In the genomic region with DNA sequence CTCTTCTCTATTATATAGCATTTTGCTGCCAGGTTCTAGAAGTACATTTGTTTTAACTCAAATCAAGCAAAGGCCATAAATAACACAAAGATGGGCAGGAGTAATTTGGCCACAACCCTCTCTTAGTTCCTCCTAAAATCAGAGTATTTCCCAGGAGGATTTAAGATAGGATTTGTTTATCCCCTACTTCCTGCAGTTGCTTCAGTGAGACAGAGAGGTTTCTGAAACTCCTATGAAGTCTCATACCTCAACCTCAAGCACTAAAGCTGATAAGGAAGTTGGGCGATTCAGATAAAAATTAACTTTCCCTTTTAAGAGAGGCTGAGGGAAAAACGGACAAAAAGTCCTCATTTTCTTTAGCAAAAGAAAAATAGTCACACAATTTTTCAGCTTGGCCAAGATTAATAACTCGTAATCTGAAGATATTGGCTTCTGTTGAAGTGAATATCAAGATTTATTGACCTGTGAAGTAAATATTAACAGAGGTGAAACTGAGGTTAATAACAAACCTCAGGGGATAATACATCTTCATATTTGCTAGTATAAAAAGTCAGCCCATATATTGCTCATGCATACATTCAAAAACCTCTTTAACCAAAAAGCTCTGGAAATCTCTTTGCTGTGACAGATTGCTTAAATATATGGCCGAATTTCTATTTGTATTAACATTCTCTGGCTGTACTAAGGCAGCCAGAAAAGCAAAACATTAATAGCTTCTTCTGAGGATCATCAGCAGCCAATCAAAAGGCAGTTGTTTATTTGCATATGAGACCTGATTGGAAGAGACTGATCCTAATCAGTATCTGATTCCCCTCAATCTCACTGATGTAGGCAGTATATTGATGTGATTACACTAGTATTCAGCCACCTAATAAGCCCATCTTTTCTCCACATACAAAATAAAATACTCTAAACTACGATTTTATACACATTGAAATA, we compare ENCODE assay signal across 10 cellular contexts.
A peak's percentile ranks its signal among the peaks of the same experiment; 100 is the strongest.
DNase-seq lines count a peak whose midpoint lies in the region; ATAC-seq, FAIRE-seq and TF ChIP-seq lines count a peak whose summit lies in the region.
"Had no signal": no experiment of that assay in that cellular context is flagged by ENCODE, and none has a peak within 500 bp of the region (broad histone marks: within the 10 kb centered on the region; RNA-seq: fewer than 3 reads in every experiment).

No MANE protein-coding gene starts in this region.

- H3K4me3 ChIP-seq in DND-41 (ENCODE audit: low read depth in 1 of 2, low read length in 2 of 2) (no peak overlapping the region), fibroblast of pulmonary artery (replicated peaks; ENCODE audit: low read depth, low read length) (no peak overlapping the region), mucosa of descending colon (no peak overlapping the region)
- H3K4me3 ChIP-seq: gastroesophageal sphincter had no signal

- intact Hi-C loops in mucosa of descending colon (cut with DNase I, micrococcal nuclease), result no loop called here

- peak overlapping the region; percentile 11; the same call in 1 of the 2 replicates for H3K27ac ChIP-seq in DND-41 (ENCODE audit: low read length)
- H3K27ac ChIP-seq: C4-2B, gastroesophageal sphincter had no signal

- H3K4me2 ChIP-seq in DND-41 (ENCODE audit: insufficient read depth, low read length), result peak overlapping the region; percentile 9; the same call in 1 of the 2 replicates

- H3K9me3 ChIP-seq in DND-41 (ENCODE audit: insufficient read depth, low read length, severe bottlenecking), result no peaks in the 10 kb centered on the region
- H3K9me3 ChIP-seq in mucosa of descending colon, result no peaks in the 10 kb centered on the region
- H3K9me3 ChIP-seq: gastroesophageal sphincter had no signal

- FAIRE-seq in H54 (lab: Jason Lieb, UNC), result no peak

- TF ChIP-seq POLR2A in H54 (IDR thresholded peaks at IDR 0.05; ENCODE audit: low read depth, low read length), result no peak

- no peak for TF ChIP-seq CTCF in DND-41 (IDR thresholded peaks at IDR 0.05; ENCODE audit: borderline replicate concordance, extremely low read depth, low read length, poor library complexity, severe bottlenecking)
- TF ChIP-seq CTCF in fibroblast of pulmonary artery (IDR thresholded peaks at IDR 0.05; ENCODE audit: low read length, missing control alignments), result no peak
- no peak for TF ChIP-seq CTCF in mucosa of descending colon (IDR thresholded peaks at IDR 0.05)

- no peak overlapping the region for H2AFZ ChIP-seq in DND-41 (ENCODE audit: low read depth, low read length)

- no peaks in the 10 kb centered on the region for H4K20me1 ChIP-seq in DND-41 (ENCODE audit: insufficient read depth, low read length)

- H3K27me3 ChIP-seq in DND-41 (ENCODE audit: insufficient read depth, low read length, poor library complexity), result no peaks in the 10 kb centered on the region
- H3K27me3 ChIP-seq: gastroesophageal sphincter had no signal

- peaks cover 31% of the 10 kb centered on the region for H3K4me1 ChIP-seq in DND-41 (ENCODE audit: insufficient read depth, low read length)
- H3K4me1 ChIP-seq in mucosa of descending colon (ENCODE audit: low read depth), result no peaks in the 10 kb centered on the region

- peak; percentile 59; the same call in 2 of the 3 replicates for ATAC-seq in DND-41 (ENCODE audit: insufficient read depth, low read depth)
- peak; percentile 73 for ATAC-seq in GM21528 (IDR thresholded peaks at IDR 0.05; ENCODE audit: low FRiP score, unreplicated experiment)
- ATAC-seq in HG03469 (IDR thresholded peaks at IDR 0.05; ENCODE audit: unreplicated experiment), result peak; percentile 50
- no peak for ATAC-seq in mucosa of descending colon
- ATAC-seq: gastroesophageal sphincter had no signal

- H3K79me2 ChIP-seq in DND-41 (ENCODE audit: insufficient read depth, low read length), result no peaks in the 10 kb centered on the region

- no peak for DNase-seq in DND-41
- peak; percentile 6 for DNase-seq in fibroblast of pulmonary artery (ENCODE audit: low read depth)
- DNase-seq in NCI-H2029 treated with DMSO at 0.1 percent for 48 hours (lab: John Stamatoyannopoulos, UW), result no peak
- DNase-seq in mesenteric fat pad (ENCODE audit: low spot score), result no peak
- DNase-seq in H54 (ENCODE audit: insufficient read length, low spot score), result no peak
- no peak for DNase-seq in mucosa of descending colon

- no peak overlapping the region for H3K9ac ChIP-seq in DND-41 (ENCODE audit: low read depth, low read length)

- no peaks in the 10 kb centered on the region for H3K36me3 ChIP-seq in DND-41 (ENCODE audit: insufficient read depth, low read length)
- H3K36me3 ChIP-seq in mucosa of descending colon (ENCODE audit: low read depth), result no peaks in the 10 kb centered on the region
- H3K36me3 ChIP-seq: gastroesophageal sphincter had no signal
